8 cellular contexts compared by ENCODE assay signal in the genomic region with DNA sequence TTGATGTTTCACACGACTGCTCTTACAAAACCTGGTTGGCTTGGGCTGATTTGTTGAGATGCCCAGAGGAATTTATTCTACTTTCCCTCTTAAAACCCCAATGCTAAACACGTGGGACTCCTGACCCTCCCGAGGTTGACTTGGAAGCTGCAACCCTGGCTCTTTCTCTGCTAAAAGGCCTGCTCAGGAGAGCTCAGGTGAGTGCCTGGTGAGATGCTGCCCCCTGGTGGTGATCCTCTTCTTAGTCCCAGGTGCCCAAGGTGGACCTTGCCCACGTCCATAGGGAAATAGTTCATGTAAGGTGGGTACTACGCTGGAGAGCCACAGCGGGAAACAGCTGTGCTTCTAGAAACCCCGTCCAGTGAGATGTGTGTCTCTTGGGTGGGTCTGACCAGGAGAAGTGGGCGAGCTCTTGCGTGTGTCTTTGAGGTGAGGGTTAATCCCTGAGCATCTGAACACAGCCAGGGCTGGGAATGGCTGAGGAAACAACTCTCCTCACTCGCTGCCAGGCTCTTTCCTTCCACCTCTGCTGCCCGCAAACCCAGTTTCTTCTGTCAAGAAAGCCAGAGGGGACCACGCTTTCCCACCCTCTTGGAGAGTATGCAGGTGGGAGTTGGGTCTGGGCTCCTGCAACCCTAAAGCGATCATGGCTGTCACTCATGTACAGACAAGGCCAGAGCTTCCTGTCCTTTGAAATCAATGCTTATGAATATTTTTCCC. TPM values are rescaled to one million over a fixed set of nuclear protein-coding genes. Genes with fewer than 3 reads are reported as not detected.
DNase-seq lines count a peak whose midpoint lies in the region; ATAC-seq, FAIRE-seq and TF ChIP-seq lines count a peak whose summit lies in the region.

No MANE protein-coding gene starts in this region.

- H3K27ac ChIP-seq in CD8-positive, alpha-beta memory T cell (ENCODE audit: low read depth, low read length) = no peak overlapping the region
- no peak overlapping the region for H3K27ac ChIP-seq in endothelial cell of umbilical vein (ENCODE audit: insufficient read depth, low read depth, low read length)

- H3K4me1 ChIP-seq in CD8-positive, alpha-beta memory T cell (ENCODE audit: insufficient read depth, low read length) = no peaks in the 10 kb centered on the region
- H3K4me1 ChIP-seq in endothelial cell of umbilical vein (ENCODE audit: control insufficient read depth, extremely low read depth, insufficient read depth, low read length) = no peaks in the 10 kb centered on the region

- no TSS peak for BruUV-seq in endothelial cell of umbilical vein (replicated peaks; lab: Mats Ljungman, UMichigan)

- intact Hi-C loops in endothelial cell of umbilical vein (cut with micrococcal nuclease) = loop anchor here (1.0 kb wide), 1 partner anchor 178 kb away; no protein-coding TSS in a partner anchor

- CTCF ChIA-PET in CD8-positive, alpha-beta memory T cell (lab: Charles Lee) = interaction anchor here (0.8 to 1.8 kb wide), 6 partner anchors 11 to 218 kb away, joined by 3 to 11 read pairs (median 4); no protein-coding TSS in a partner anchor
- CTCF ChIA-PET in WTC11 (lab: Charles Lee) (interaction anchor here (0.6 to 4.4 kb wide), 47 partner anchors 9 to 1654 kb away, joined by 3 to 71 read pairs (median 4); no protein-coding TSS in a partner anchor), endothelial cell of umbilical vein (lab: Charles Lee) (interaction anchor here (0.6 to 4.8 kb wide), 21 partner anchors 9 to 1523 kb away, joined by 3 to 61 read pairs (median 4); a partner anchor contains a TSS)

- H3K36me3 ChIP-seq in CD8-positive, alpha-beta memory T cell (ENCODE audit: insufficient read depth, low read length) = no peaks in the 10 kb centered on the region
- H3K36me3 ChIP-seq in endothelial cell of umbilical vein (ENCODE audit: control insufficient read depth in 2 of 2, extremely low read depth in 1 of 2, insufficient read depth in 2 of 2, low read length in 2 of 2) = no peaks in the 10 kb centered on the region

- H3K9me1 ChIP-seq in endothelial cell of umbilical vein (replicated peaks; ENCODE audit: control insufficient read depth, extremely low read depth, insufficient read depth, low read length) = no peaks in the 10 kb centered on the region

- H2AFZ ChIP-seq in endothelial cell of umbilical vein (ENCODE audit: low read depth, low read length) = no peak overlapping the region

- ATAC-seq in GM21526 (IDR thresholded peaks at IDR 0.05; ENCODE audit: low FRiP score, unreplicated experiment) = peak; percentile 61
- peak; percentile 79 for ATAC-seq in WTC11
- ATAC-seq in stimulated activated naive B cell treated with anti-CD40 and anti-IgM and Interleukin-4, amounts not matched to agents 10 μg/mL and 1 μg/mL and 100 μg/mL, for 72 hours (replicated peaks) = peak; percentile 76 to 81
- ATAC-seq in HG02852 (IDR thresholded peaks at IDR 0.05; ENCODE audit: unreplicated experiment) = no peak

- dilution Hi-C loops in endothelial cell of umbilical vein (cut with MboI; ENCODE audit: extremely low pct_ligation_motif_present, low sequenced_read_pairs) = no loop called here

- TF ChIP-seq CTCF in WTC11 (IDR thresholded peaks at IDR 0.05) = peak; percentile 93
- peak; percentile 80 for TF ChIP-seq CTCF in endothelial cell of umbilical vein (IDR thresholded peaks at IDR 0.05; ENCODE audit: extremely low read depth in 1 of 2, insufficient read depth in 1 of 2, low read depth in 1 of 2, low read length in 2 of 2)

- H3K27me3 Mint-ChIP-seq in CD8-positive, alpha-beta memory T cell = peaks cover 0 to 2% of the 10 kb centered on the region in 2 donors
- H3K27me3 Mint-ChIP-seq in WTC11 (ENCODE audit: low read depth) = peaks cover 15% of the 10 kb centered on the region
- peaks cover 7 to 25% of the 10 kb centered on the region in 2 donors for H3K27me3 Mint-ChIP-seq in stimulated activated naive B cell treated with anti-CD40 and anti-IgM and Interleukin-4, amounts not matched to agents 10 μg/mL and 1 μg/mL and 100 μg/mL, for 72 hours

- no peaks in the 10 kb centered on the region for H3K4me1 Mint-ChIP-seq in CD8-positive, alpha-beta memory T cell
- peaks cover 42% of the 10 kb centered on the region for H3K4me1 Mint-ChIP-seq in WTC11
- peaks cover 5 to 6% of the 10 kb centered on the region in 2 donors for H3K4me1 Mint-ChIP-seq in stimulated activated naive B cell treated with anti-CD40 and anti-IgM and Interleukin-4, amounts not matched to agents 10 μg/mL and 1 μg/mL and 100 μg/mL, for 72 hours

- no peaks in the 10 kb centered on the region for H3K27me3 ChIP-seq in CD8-positive, alpha-beta memory T cell (ENCODE audit: insufficient read depth, low read length, poor library complexity, severe bottlenecking)
- no peaks in the 10 kb centered on the region for H3K27me3 ChIP-seq in endothelial cell of umbilical vein (ENCODE audit: control insufficient read depth in 2 of 2, insufficient read depth in 2 of 2, low read length in 2 of 2)

- no peak overlapping the region for H3K4me3 ChIP-seq in CD8-positive, alpha-beta memory T cell (ENCODE audit: low read length)
- H3K4me3 ChIP-seq in endothelial cell of umbilical vein (replicated peaks in 1 of 3; ENCODE audit: insufficient read depth in 1 of 3, low read depth in 1 of 3, low read length in 3 of 3) = no peak overlapping the region

- no peaks in the 10 kb centered on the region for H3K9me3 ChIP-seq in CD8-positive, alpha-beta memory T cell (ENCODE audit: low read length)
- no peaks in the 10 kb centered on the region for H3K9me3 ChIP-seq in endothelial cell of umbilical vein (replicated peaks; ENCODE audit: control insufficient read depth, insufficient read depth, low read length)

- peak in 4 of 5 donors; percentile 7 to 50 (median 15) for DNase-seq in CD8-positive, alpha-beta memory T cell
- DNase-seq in NCI-H1930 (lab: John Stamatoyannopoulos, UW) (peak; percentile 28 to 71), WTC11 (ENCODE audit: low spot score) (peak; percentile 95), endothelial cell of umbilical vein (ENCODE audit: low read depth, low spot score) (peak; percentile 51), mesenteric fat pad (ENCODE audit: low spot score) (peak; percentile 81)
- DNase-seq in stimulated activated naive B cell treated with anti-CD40 and anti-IgM and Interleukin-4, amounts not matched to agents 10 μg/mL and 1 μg/mL and 100 μg/mL, for 72 hours = peak; percentile 26

- H4K20me1 ChIP-seq in endothelial cell of umbilical vein (replicated peaks; ENCODE audit: control insufficient read depth, extremely low read depth, insufficient read depth, low read length) = no peaks in the 10 kb centered on the region

- no peak overlapping the region for H3K4me2 ChIP-seq in endothelial cell of umbilical vein (ENCODE audit: insufficient read depth, low read length)

- H3K9ac ChIP-seq in endothelial cell of umbilical vein (replicated peaks; ENCODE audit: extremely low read depth, insufficient read depth, low read length) = no peak overlapping the region

- POLR2A ChIA-PET in CD8-positive, alpha-beta memory T cell (lab: Charles Lee) = no interaction called here
- POLR2A ChIA-PET in WTC11 (lab: Charles Lee) (no interaction called here), endothelial cell of umbilical vein (lab: Charles Lee) (no interaction called here)

- peak overlapping the region in 1 of 8 donors; percentile 84 for H3K27ac Mint-ChIP-seq in CD8-positive, alpha-beta memory T cell
- peak overlapping the region; percentile 78; the same call in 1 of the 2 replicates for H3K27ac Mint-ChIP-seq in WTC11
- no peak overlapping the region for H3K27ac Mint-ChIP-seq in stimulated activated naive B cell treated with anti-CD40 and anti-IgM and Interleukin-4, amounts not matched to agents 10 μg/mL and 1 μg/mL and 100 μg/mL, for 72 hours

- no peak for TF ChIP-seq POLR2A in endothelial cell of umbilical vein (IDR thresholded peaks at IDR 0.05; ENCODE audit: low read depth, low read length)

- no peaks in the 10 kb centered on the region for H3K79me2 ChIP-seq in endothelial cell of umbilical vein (ENCODE audit: control insufficient read depth, insufficient read depth, low read length)

- peaks cover 0 to 5% (median 0%) of the 10 kb centered on the region in 5 donors for H3K9me3 Mint-ChIP-seq in CD8-positive, alpha-beta memory T cell
- H3K9me3 Mint-ChIP-seq in WTC11 = peaks cover 8% of the 10 kb centered on the region
- H3K9me3 Mint-ChIP-seq in stimulated activated naive B cell treated with anti-CD40 and anti-IgM and Interleukin-4, amounts not matched to agents 10 μg/mL and 1 μg/mL and 100 μg/mL, for 72 hours = peaks cover 0 to 2% of the 10 kb centered on the region in 2 donors

- H3K36me3 Mint-ChIP-seq in CD8-positive, alpha-beta memory T cell = no peaks in the 10 kb centered on the region
- peaks cover 4% of the 10 kb centered on the region; the same call in 1 of the 2 replicates for H3K36me3 Mint-ChIP-seq in WTC11
- peaks cover 0 to 2% of the 10 kb centered on the region in 2 donors for H3K36me3 Mint-ChIP-seq in stimulated activated naive B cell treated with anti-CD40 and anti-IgM and Interleukin-4, amounts not matched to agents 10 μg/mL and 1 μg/mL and 100 μg/mL, for 72 hours

- peak; percentile 94 for FAIRE-seq in endothelial cell of umbilical vein (lab: Jason Lieb, UNC)

- H3K4me3 Mint-ChIP-seq in CD8-positive, alpha-beta memory T cell = no peak overlapping the region
- H3K4me3 Mint-ChIP-seq in WTC11 = no peak overlapping the region
- H3K4me3 Mint-ChIP-seq in stimulated activated naive B cell treated with anti-CD40 and anti-IgM and Interleukin-4, amounts not matched to agents 10 μg/mL and 1 μg/mL and 100 μg/mL, for 72 hours = no peak overlapping the region

TF ChIP-seq in WTC11, 78 proteins besides CTCF, POLR2A, EP300 and RAD21 (continues in another document):
- 0 out of 2 replicates have a peak, but pooled peaks have one; percentile 19 for TF ChIP-seq TEAD1 (CRISPR knock-in tag; IDR thresholded peaks at IDR 0.05)
- TF ChIP-seq ZBTB21 (CRISPR knock-in tag; IDR thresholded peaks at IDR 0.05; ENCODE audit: borderline replicate concordance) = no peak

TF ChIP-seq in endothelial cell of umbilical vein, 7 proteins besides CTCF, POLR2A, EP300 and RAD21 (continues in another document):
- TF ChIP-seq MYC (IDR thresholded peaks at IDR 0.05; ENCODE audit: low read depth, low read length) (no peak), JUN (IDR thresholded peaks at IDR 0.05; ENCODE audit: borderline replicate concordance, insufficient read depth, insufficient read length, low read depth) (no peak), EZH2 (IDR thresholded peaks at IDR 0.05; ENCODE audit: borderline replicate concordance, low read depth, low read length, severe bottlenecking) (no peak)

RNA-seq across cellular contexts. Expression of a gene that starts 25.5 kb away (rescaled TPM):
- under 1 TPM; 0.39 to 1.00 TPM for total RNA-seq in CD8-positive, alpha-beta memory T cell
- polyA plus RNA-seq in CD8-positive, alpha-beta memory T cell = 3.3 TPM
- 146 to 166 TPM (median 157 TPM) in 3 replicates for total RNA-seq in WTC11 (2021)
- total RNA-seq in endothelial cell of umbilical vein = 248 and 308 TPM in 2 replicates
- polyA plus RNA-seq in endothelial cell of umbilical vein = 231 and 246 TPM in 2 replicates
- polyA plus RNA-seq in endothelial cell of umbilical vein (2011; cell fraction: cytosol; rRNA removed) = 106 and 115 TPM in 2 replicates
- polyA plus RNA-seq in endothelial cell of umbilical vein (2011; cell fraction: nucleus; rRNA removed) = 126 and 131 TPM in 2 replicates
- polyA plus RNA-seq in endothelial cell of umbilical vein (2012) = 257 and 281 TPM in 2 replicates
- 137 and 156 TPM in 2 replicates for polyA minus RNA-seq in endothelial cell of umbilical vein
- 8.0 TPM for polyA minus RNA-seq in endothelial cell of umbilical vein (2011; cell fraction: cytosol; rRNA and poly(A)+ RNA removed)
- 89.5 and 93.8 TPM in 2 replicates for polyA minus RNA-seq in endothelial cell of umbilical vein (2011; cell fraction: nucleus; rRNA and poly(A)+ RNA removed)
- total RNA-seq in mesenteric fat pad = 228 TPM

Comparison
In these comparisons a context has a peak if more than half of its experiments do, and no peak if none do; other contexts are left out.
1. DNase-seq: peak in every context shown above with its lines; median percentile 95 in WTC11; 81 in mesenteric fat pad; 51 in endothelial cell of umbilical vein; 50 in NCI-H1930; 26 in stimulated activated naive B cell treated with anti-CD40 and anti-IgM and Interleukin-4, amounts not matched to agents 10 μg/mL and 1 μg/mL and 100 μg/mL, for 72 hours; 15 in CD8-positive, alpha-beta memory T cell.
2. RNA of a gene that starts 25.5 kb away (total RNA-seq): 248 to 308 TPM in endothelial cell of umbilical vein, 228 TPM in mesenteric fat pad (single experiment) and 146 to 166 TPM in WTC11; 0.39 to 1.00 TPM in CD8-positive, alpha-beta memory T cell; every median in the first group is over 10 times any median in the second.